ENCODE assay signal across 8 cellular contexts in the genomic region with DNA sequence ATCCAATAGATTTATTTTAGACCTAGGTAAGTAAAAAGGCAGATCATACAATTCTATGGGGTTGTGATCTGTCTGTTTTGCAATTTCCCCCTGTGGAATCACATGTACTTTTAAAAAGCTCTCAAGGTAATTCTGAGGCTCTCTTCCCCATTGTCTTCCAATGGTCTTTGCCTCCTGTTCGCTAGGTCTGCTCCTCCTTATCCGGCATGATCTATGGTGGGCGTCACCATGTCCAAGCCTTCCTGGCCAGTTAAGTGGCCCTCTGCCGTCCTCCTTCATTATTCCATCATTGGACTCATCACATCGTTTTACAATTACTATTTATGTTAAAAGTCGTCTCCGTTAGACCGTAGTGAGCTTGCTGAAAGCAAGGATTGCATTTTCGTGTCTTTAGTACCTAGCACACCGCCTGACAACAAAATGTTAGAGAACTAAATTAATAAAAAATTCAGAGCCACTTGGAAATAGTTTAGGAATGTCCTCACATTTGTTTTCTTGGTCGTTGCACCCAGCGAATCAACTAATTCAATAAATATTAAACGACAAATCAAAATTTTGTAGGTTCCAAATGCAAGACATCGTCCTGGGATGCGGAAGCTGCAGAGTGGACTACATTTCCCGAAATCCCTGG. TPM values are rescaled to one million over a fixed set of nuclear protein-coding genes. Genes with fewer than 3 reads are reported as not detected.
DNase-seq lines count a peak whose midpoint lies in the region.

No MANE protein-coding gene starts in this region.

- peaks cover 34% of the 10 kb centered on the region for H3K4me1 Mint-ChIP-seq in activated naive CD4-positive, alpha-beta T cell treated with anti-CD3 and anti-CD28 coated beads, Interleukin-2, amount 10 ng/mL, durations not matched to agents 7 days and 5 days

- no peaks in the 10 kb centered on the region for H3K27me3 Mint-ChIP-seq in activated naive CD4-positive, alpha-beta T cell treated with anti-CD3 and anti-CD28 coated beads, Interleukin-2, amount 10 ng/mL, durations not matched to agents 7 days and 5 days

- H3K27me3 ChIP-seq in HUES6 (ENCODE audit: control insufficient read depth, insufficient read depth, low read length) (no peaks in the 10 kb centered on the region), ectodermal cell (ENCODE audit: control insufficient read depth, insufficient read depth, low read length, poor library complexity, severe bottlenecking) (no peaks in the 10 kb centered on the region), mucosa of rectum (ENCODE audit: control insufficient read depth in 2 of 2, insufficient read depth in 2 of 2, low read length in 2 of 2) (no peaks in the 10 kb centered on the region)

- H3K4me1 ChIP-seq in HUES6 (ENCODE audit: control insufficient read depth, insufficient read depth, low read length) (peaks cover 8% of the 10 kb centered on the region; the same call in 1 of the 2 replicates), ectodermal cell (ENCODE audit: control insufficient read depth, insufficient read depth, low read length) (peaks cover 8% of the 10 kb centered on the region), mucosa of rectum (ENCODE audit: control insufficient read depth in 2 of 2, insufficient read depth in 2 of 2, low read length in 2 of 2) (peaks cover 3 to 4% of the 10 kb centered on the region in 2 donors)

- 33 to 36% methylated on average over 15 to 16 of the region's 16 CpGs for WGBS in ectodermal cell, 2 experiments

- H3K36me3 ChIP-seq in HUES6 (ENCODE audit: control insufficient read depth, insufficient read depth, low read length) (no peaks in the 10 kb centered on the region), SK-N-MC (ENCODE audit: insufficient read depth, low read length) (no peaks in the 10 kb centered on the region), ectodermal cell (ENCODE audit: control insufficient read depth, insufficient read depth, low read length) (no peaks in the 10 kb centered on the region), mucosa of rectum (ENCODE audit: control insufficient read depth in 2 of 2, insufficient read depth in 2 of 2, low read length in 2 of 2) (no peaks in the 10 kb centered on the region)

- H3K36me3 Mint-ChIP-seq in activated naive CD4-positive, alpha-beta T cell treated with anti-CD3 and anti-CD28 coated beads, Interleukin-2, amount 10 ng/mL, durations not matched to agents 7 days and 5 days: no peaks in the 10 kb centered on the region

- H3K27ac Mint-ChIP-seq in activated naive CD4-positive, alpha-beta T cell treated with anti-CD3 and anti-CD28 coated beads, Interleukin-2, amount 10 ng/mL, durations not matched to agents 7 days and 5 days: peak overlapping the region; percentile 98

- no peaks in the 10 kb centered on the region for H3K9me3 Mint-ChIP-seq in activated naive CD4-positive, alpha-beta T cell treated with anti-CD3 and anti-CD28 coated beads, Interleukin-2, amount 10 ng/mL, durations not matched to agents 7 days and 5 days

- H3K4me3 ChIP-seq in HUES6 (ENCODE audit: low read depth, low read length) (peak overlapping the region; percentile 80), SK-N-MC (peak overlapping the region; percentile 99), ectodermal cell (ENCODE audit: insufficient read depth, low read depth, low read length) (peak overlapping the region; percentile 59), mucosa of rectum (ENCODE audit: low read length in 2 of 2) (peak overlapping the region; percentile 78 to 99)

- H3K9me3 ChIP-seq in HUES6 (ENCODE audit: control insufficient read depth, insufficient read depth, low read depth, low read length) (no peaks in the 10 kb centered on the region), SK-N-MC (ENCODE audit: low read depth, low read length) (no peaks in the 10 kb centered on the region), ectodermal cell (ENCODE audit: control insufficient read depth, low read length) (no peaks in the 10 kb centered on the region), mucosa of rectum (ENCODE audit: control insufficient read depth in 2 of 2, low read length in 2 of 2) (no peaks in the 10 kb centered on the region)

- DNase-seq in activated naive CD4-positive, alpha-beta T cell treated with anti-CD3 and anti-CD28 coated beads, Interleukin-2, amount 10 ng/mL, durations not matched to agents 7 days and 5 days: peak; percentile 34
- DNase-seq in activated naive CD4-positive, alpha-beta T cell treated with Interleukin-2 at 50 U/mL for 16 hours: no peak
- DNase-seq in SK-N-MC (ENCODE audit: low read depth, low spot score) (no peak), pons (ENCODE audit: low spot score) (no peak)
- no peak for DNase-seq in central memory CD4-positive, alpha-beta T cell

- H3K9ac ChIP-seq in HUES6 (ENCODE audit: low read length) (no peak overlapping the region), SK-N-MC (ENCODE audit: insufficient read length) (no peak overlapping the region), mucosa of rectum (ENCODE audit: low read depth in 1 of 2, low read length in 2 of 2) (peak overlapping the region; percentile 72 to 96)

- no peak overlapping the region for H3K27ac ChIP-seq in HUES6 (ENCODE audit: low read depth, low read length)
- H3K27ac ChIP-seq in SK-N-MC: no peak overlapping the region
- no peak overlapping the region for H3K27ac ChIP-seq in ectodermal cell (ENCODE audit: insufficient read depth, low read depth, low read length, poor library complexity, severe bottlenecking)
- peak overlapping the region; percentile 67 to 68 for H3K27ac ChIP-seq in mucosa of rectum (ENCODE audit: low read depth in 2 of 2, low read length in 2 of 2)

- CTCF ChIA-PET in activated naive CD4-positive, alpha-beta T cell treated with anti-CD3 and anti-CD28 coated beads, Interleukin-2, amount 10 ng/mL, durations not matched to agents 7 days and 5 days (lab: Charles Lee): no interaction called here

- H3K4me3 Mint-ChIP-seq in activated naive CD4-positive, alpha-beta T cell treated with anti-CD3 and anti-CD28 coated beads, Interleukin-2, amount 10 ng/mL, durations not matched to agents 7 days and 5 days: peak overlapping the region; percentile 86

RNA-seq across cellular contexts. Expression of a gene that starts 2.2 kb away (rescaled TPM):
- 6.9 TPM for polyA plus RNA-seq in ectodermal cell (2013, experiment 1 of 4)
- 6.0 TPM for polyA plus RNA-seq in ectodermal cell (2013, experiment 2 of 4)
- 4.8 TPM for polyA plus RNA-seq in ectodermal cell (2013, experiment 3 of 4)
- polyA plus RNA-seq in ectodermal cell (2013, experiment 4 of 4): 6.0 TPM

Comparison
In these comparisons a context has a peak if more than half of its experiments do, and no peak if none do; other contexts are left out.
1. H3K27ac ChIP-seq: peak in mucosa of rectum (2 of 2); none in HUES6 (single experiment), SK-N-MC (single experiment) and ectodermal cell (single experiment).
2. H3K9ac ChIP-seq: peak in mucosa of rectum (2 of 2); none in HUES6 (single experiment) and SK-N-MC (single experiment).
3. Peak in every context shown above with its lines, with median percentiles within 50 percentile points of each other: H3K4me3 ChIP-seq.